21 cellular contexts compared by ENCODE assay signal in genomic region chr7:68984331-68984730, GRCh38.
"Had no signal": no experiment of that assay in that cellular context is flagged by ENCODE, and none has a peak within 500 bp of the region (broad histone marks: within the 10 kb centered on the region; RNA-seq: fewer than 3 reads in every experiment).

No MANE protein-coding gene starts in this region.

- DNase-seq: effector memory CD4-positive, alpha-beta T cell; foreskin keratinocyte; heart left ventricle; left cardiac atrium; left lung; mesenchymal stem cell; naive thymus-derived CD4-positive, alpha-beta T cell; ovary; stimulated activated naive B cell treated with anti-CD40 and anti-IgM and Interleukin-4, amounts not matched to agents 10 μg/mL and 1 μg/mL and 100 μg/mL, for 72 hours; trophoblast cell had no signal

- H3K4me1 Mint-ChIP-seq: naive thymus-derived CD4-positive, alpha-beta T cell; stimulated activated naive B cell treated with anti-CD40 and anti-IgM and Interleukin-4, amounts not matched to agents 10 μg/mL and 1 μg/mL and 100 μg/mL, for 72 hours had no signal

- H3K36me3 Mint-ChIP-seq: mesothelial cell of epicardium, neural progenitor cell had no signal

- H3K4me3 Mint-ChIP-seq: mesothelial cell of epicardium; naive thymus-derived CD4-positive, alpha-beta T cell; nephron; neural progenitor cell; stimulated activated naive B cell treated with anti-CD40 and anti-IgM and Interleukin-4, amounts not matched to agents 10 μg/mL and 1 μg/mL and 100 μg/mL, for 72 hours; stimulated activated naive CD8-positive, alpha-beta T cell treated with anti-CD3 and anti-CD28 coated beads, Interleukin-15, Interleukin-2, amounts not matched to agents 100 ng/mL and 50 ng/mL, for 24 hours had no signal

- H3K4me1 ChIP-seq: esophagus muscularis mucosa, gastroesophageal sphincter, heart left ventricle, left lung, right atrium auricular region, vagina had no signal

- H3K9me3 ChIP-seq: ovary, suprapubic skin, vagina had no signal

- H3K27me3 Mint-ChIP-seq: naive thymus-derived CD4-positive, alpha-beta T cell; stimulated activated naive B cell treated with anti-CD40 and anti-IgM and Interleukin-4, amounts not matched to agents 10 μg/mL and 1 μg/mL and 100 μg/mL, for 72 hours; stimulated activated naive CD8-positive, alpha-beta T cell treated with anti-CD3 and anti-CD28 coated beads, Interleukin-15, Interleukin-2, amounts not matched to agents 100 ng/mL and 50 ng/mL, for 24 hours had no signal

- ATAC-seq: foreskin keratinocyte; gastroesophageal sphincter; heart left ventricle; left cardiac atrium; left lung; naive thymus-derived CD4-positive, alpha-beta T cell; sciatic nerve; stimulated activated naive B cell treated with anti-CD40 and anti-IgM and Interleukin-4, amounts not matched to agents 10 μg/mL and 1 μg/mL and 100 μg/mL, for 72 hours had no signal

- H3K27ac ChIP-seq: esophagus muscularis mucosa, foreskin keratinocyte, gastroesophageal sphincter, heart left ventricle, hepatocyte, left lung, neural progenitor cell, ovary, right atrium auricular region, suprapubic skin, vagina had no signal

- H3K36me3 ChIP-seq: esophagus muscularis mucosa, gastroesophageal sphincter, heart left ventricle, left lung, neural progenitor cell, ovary, right atrium auricular region, suprapubic skin, vagina had no signal

- H3K4me3 ChIP-seq: esophagus muscularis mucosa, gastroesophageal sphincter, heart left ventricle, hepatocyte, left lung, neural progenitor cell, ovary, right atrium auricular region, suprapubic skin, vagina had no signal

- H3K27me3 ChIP-seq: esophagus muscularis mucosa, foreskin keratinocyte, gastroesophageal sphincter, heart left ventricle, hepatocyte, left lung, neural progenitor cell, ovary, right atrium auricular region, suprapubic skin, vagina had no signal
